ENCODE assay signal across 31 cellular contexts in genomic region chr19:47200530-47200929, GRCh38.
"Had no signal": no experiment of that assay in that cellular context is flagged by ENCODE, and none has a peak within 500 bp of the region (broad histone marks: within the 10 kb centered on the region; RNA-seq: fewer than 3 reads in every experiment).

No MANE protein-coding gene starts in this region.

- ATAC-seq: activated CD4-positive, alpha-beta T cell treated with anti-CD3 and anti-CD28 coated beads for 36 hours; activated T-cell treated with anti-CD3 and anti-CD28 coated beads, Interleukin-2, amount 50 U/mL, for 72 hours; foreskin keratinocyte; gastroesophageal sphincter; heart right ventricle had no signal

- H3K27ac Mint-ChIP-seq: activated CD4-positive, alpha-beta memory T cell treated with anti-CD3 and anti-CD28 coated beads for 36 hours; activated CD4-positive, alpha-beta T cell treated with anti-CD3 and anti-CD28 coated beads for 36 hours; activated CD4-positive, alpha-beta T cell treated with anti-CD3 and anti-CD28 coated beads, Interleukin-2, amount 10 ng/mL, durations not matched to agents 24 days and 14 days; activated naive CD8-positive, alpha-beta T cell; activated T-cell treated with anti-CD3 and anti-CD28 coated beads, Interleukin-2, amount 50 U/mL, for 24 hours; activated T-cell treated with anti-CD3 and anti-CD28 coated beads, Interleukin-2, amount 50 U/mL, for 72 hours; dendritic cell treated with granulocyte-macrophage colony-stimulating factor and Interleukin-4, amounts not matched to agents 40 ng/mL and 50 ng/mL, for 4 days; endodermal cell had no signal

- H2AFZ ChIP-seq: hepatocyte had no signal

- H3K9me3 Mint-ChIP-seq: activated CD4-positive, alpha-beta memory T cell treated with anti-CD3 and anti-CD28 coated beads for 36 hours; activated CD4-positive, alpha-beta T cell treated with anti-CD3 and anti-CD28 coated beads, Interleukin-2, amount 10 ng/mL, durations not matched to agents 24 days and 14 days; activated T-cell treated with anti-CD3 and anti-CD28 coated beads, Interleukin-2, amount 50 U/mL, for 24 hours; activated T-cell treated with anti-CD3 and anti-CD28 coated beads, Interleukin-2, amount 50 U/mL, for 72 hours; central memory CD8-positive, alpha-beta T cell; dendritic cell treated with granulocyte-macrophage colony-stimulating factor and Interleukin-4, amounts not matched to agents 40 ng/mL and 50 ng/mL, for 4 days; endodermal cell had no signal

- H3K27ac ChIP-seq: brain microvascular endothelial cell, coronary artery, dorsolateral prefrontal cortex, esophagus muscularis mucosa, foreskin keratinocyte, gastroesophageal sphincter, heart right ventricle, hepatocyte had no signal

- H3K4me3 Mint-ChIP-seq: activated CD4-positive, alpha-beta memory T cell treated with anti-CD3 and anti-CD28 coated beads for 36 hours; activated CD4-positive, alpha-beta T cell treated with anti-CD3 and anti-CD28 coated beads for 36 hours; activated CD4-positive, alpha-beta T cell treated with anti-CD3 and anti-CD28 coated beads, Interleukin-2, amount 10 ng/mL, durations not matched to agents 24 days and 14 days; activated naive CD8-positive, alpha-beta T cell; activated T-cell treated with anti-CD3 and anti-CD28 coated beads, Interleukin-2, amount 50 U/mL, for 24 hours; activated T-cell treated with anti-CD3 and anti-CD28 coated beads, Interleukin-2, amount 50 U/mL, for 72 hours; central memory CD8-positive, alpha-beta T cell; dendritic cell treated with granulocyte-macrophage colony-stimulating factor and Interleukin-4, amounts not matched to agents 40 ng/mL and 50 ng/mL, for 4 days; endodermal cell had no signal

- H3K9me3 ChIP-seq: esophagus muscularis mucosa, gastroesophageal sphincter, heart right ventricle had no signal

- DNase-seq: activated CD4-positive, alpha-beta memory T cell treated with anti-CD3 and anti-CD28 coated beads for 36 hours; activated CD4-positive, alpha-beta T cell treated with anti-CD3 and anti-CD28 coated beads for 36 hours; activated CD4-positive, alpha-beta T cell treated with anti-CD3 and anti-CD28 coated beads, Interleukin-2, amount 10 ng/mL, durations not matched to agents 24 days and 14 days; activated CD4-positive, CD25-positive, alpha-beta regulatory T cell; activated CD4-positive, CD25-positive, alpha-beta regulatory T cell treated with anti-CD3 and anti-CD28 coated beads, Interleukin-2, amount 50 U/mL, for 72 hours; activated CD8-positive, alpha-beta memory T cell treated with anti-CD3 and anti-CD28 coated beads, Interleukin-2, amount 50 U/mL, for 48 hours; activated gamma-delta T cell treated with Interleukin-2 at 50 U/mL for 16 hours; activated naive CD4-positive, alpha-beta T cell treated with anti-CD3 and anti-CD28 coated beads, Interleukin-2, amount 50 U/mL, for 16 hours; activated naive CD4-positive, alpha-beta T cell treated with Interleukin-2 at 50 U/mL for 16 hours; activated T-cell treated with anti-CD3 and anti-CD28 coated beads for 4 hours; activated T-cell treated with anti-CD3 and anti-CD28 coated beads, Interleukin-2, amount 50 U/mL, for 24 hours; activated T-cell treated with anti-CD3 and anti-CD28 coated beads, Interleukin-2, amount 50 U/mL, for 72 hours; amniotic stem cell; anterior cingulate cortex; brain microvascular endothelial cell; dorsolateral prefrontal cortex; effector memory CD4-positive, alpha-beta T cell; endodermal cell; erythroblast; foreskin keratinocyte; heart right ventricle; T-helper 2 cell had no signal

- H3K4me3 ChIP-seq: coronary artery, dorsolateral prefrontal cortex, esophagus muscularis mucosa, gastroesophageal sphincter, heart right ventricle, hepatocyte had no signal

- H3K79me2 ChIP-seq: hepatocyte had no signal

- H3K4me2 ChIP-seq: hepatocyte had no signal

- H3K4me1 ChIP-seq: esophagus muscularis mucosa, foreskin keratinocyte had no signal

- H3K4me1 Mint-ChIP-seq: central memory CD8-positive, alpha-beta T cell had no signal

- H3K27me3 Mint-ChIP-seq: activated CD4-positive, alpha-beta memory T cell treated with anti-CD3 and anti-CD28 coated beads for 36 hours; activated CD4-positive, alpha-beta T cell treated with anti-CD3 and anti-CD28 coated beads for 36 hours; activated CD4-positive, alpha-beta T cell treated with anti-CD3 and anti-CD28 coated beads, Interleukin-2, amount 10 ng/mL, durations not matched to agents 24 days and 14 days; activated naive CD8-positive, alpha-beta T cell; activated T-cell treated with anti-CD3 and anti-CD28 coated beads, Interleukin-2, amount 50 U/mL, for 24 hours; central memory CD8-positive, alpha-beta T cell; dendritic cell treated with granulocyte-macrophage colony-stimulating factor and Interleukin-4, amounts not matched to agents 40 ng/mL and 50 ng/mL, for 4 days had no signal

- H3K27me3 ChIP-seq: brain microvascular endothelial cell, dorsolateral prefrontal cortex, esophagus muscularis mucosa, foreskin keratinocyte, gastroesophageal sphincter, heart right ventricle, hepatocyte had no signal

- FAIRE-seq: astrocyte, bronchial epithelial cell had no signal
